1 cellular context compared by ENCODE assay signal in the genomic region with DNA sequence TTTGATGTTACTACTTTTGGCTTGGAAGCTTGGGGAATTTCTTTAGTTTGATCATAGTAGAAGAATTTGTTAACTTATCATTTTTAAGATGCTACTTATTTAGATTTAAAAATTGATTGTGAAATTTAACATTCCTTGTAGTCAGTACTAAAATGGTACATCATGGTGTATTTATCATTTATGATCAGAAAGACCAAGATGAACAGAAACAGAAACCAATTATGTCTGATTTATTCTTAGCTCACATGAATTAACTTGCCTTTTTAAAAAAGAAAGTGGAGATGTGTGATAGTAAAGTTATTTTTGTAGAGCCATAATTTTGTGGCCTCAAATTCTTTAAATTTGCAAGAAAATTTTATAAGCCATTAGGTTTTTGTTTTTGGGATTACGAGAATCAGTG.
TF ChIP-seq lines count a peak whose summit lies in the region.

No MANE protein-coding gene starts in this region.

TF ChIP-seq in H1, 55 proteins besides CTCF, POLR2A, EP300 and RAD21:
- no peak for TF ChIP-seq RXRA (IDR thresholded peaks at IDR 0.05; ENCODE audit: insufficient read depth, low read depth, low read length)
- TF ChIP-seq ASH2L (IDR thresholded peaks at IDR 0.05; ENCODE audit: low read length), result no peak
- TF ChIP-seq MAFK (IDR thresholded peaks at IDR 0.05; ENCODE audit: low read depth, low read length), result no peak
- no peak for TF ChIP-seq EGR1 (IDR thresholded peaks at IDR 0.05; ENCODE audit: borderline replicate concordance, low read depth, low read length)
- TF ChIP-seq CTBP2 (IDR thresholded peaks at IDR 0.05; ENCODE audit: borderline replicate concordance, insufficient read depth, insufficient read length, low read length), result no peak
- TF ChIP-seq, protein P1, sequence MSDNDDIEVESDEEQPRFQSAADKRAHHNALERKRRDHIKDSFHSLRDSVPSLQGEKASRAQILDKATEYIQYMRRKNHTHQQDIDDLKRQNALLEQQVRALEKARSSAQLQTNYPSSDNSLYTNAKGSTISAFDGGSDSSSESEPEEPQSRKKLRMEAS (IDR thresholded peaks at IDR 0.05), result no peak
- no peak for TF ChIP-seq SP2 (IDR thresholded peaks at IDR 0.05; ENCODE audit: low read length)
- no peak for TF ChIP-seq RBBP5 (IDR thresholded peaks at IDR 0.05; ENCODE audit: borderline replicate concordance, low read depth, low read length)
- TF ChIP-seq TEAD4 (IDR thresholded peaks at IDR 0.05; ENCODE audit: low read depth, low read length), result no peak
- no peak for TF ChIP-seq GTF2F1 (IDR thresholded peaks at IDR 0.05; ENCODE audit: borderline replicate concordance, low read depth, low read length)
- no peak for TF ChIP-seq CBX5 (IDR thresholded peaks at IDR 0.05; ENCODE audit: low read depth, low read length)
- TF ChIP-seq SIRT6 (IDR thresholded peaks at IDR 0.05; ENCODE audit: low read length), result no peak
- TF ChIP-seq POU5F1 (IDR thresholded peaks at IDR 0.05; ENCODE audit: low read depth, low read length), result no peak
- no peak for TF ChIP-seq YY1 (IDR thresholded peaks at IDR 0.05; ENCODE audit: low read depth, low read length)
- TF ChIP-seq SIN3A (conservative IDR thresholded peaks at IDR 0.05 in 1 of 2, IDR thresholded peaks at IDR 0.05 in 1 of 2; ENCODE audit: low read depth in 1 of 2, low read length in 2 of 2), result no peak
- no peak for TF ChIP-seq CHD1 (IDR thresholded peaks at IDR 0.05; ENCODE audit: low read depth, low read length)
- TF ChIP-seq NRF1 (IDR thresholded peaks at IDR 0.05; ENCODE audit: low read depth, low read length), result no peak
- TF ChIP-seq KDM4A (IDR thresholded peaks at IDR 0.05; ENCODE audit: low read depth, low read length, severe bottlenecking), result no peak
- TF ChIP-seq CBX8 (IDR thresholded peaks at IDR 0.05; ENCODE audit: borderline replicate concordance, low read depth, low read length), result no peak
